25 cellular contexts compared by ENCODE assay signal in genomic region chr3:197591816-197592215, GRCh38. TPM values are rescaled to one million over a fixed set of nuclear protein-coding genes. Genes with fewer than 3 reads are reported as not detected.
DNase-seq lines count a peak whose midpoint lies in the region; ATAC-seq and TF ChIP-seq lines count a peak whose summit lies in the region.
"Had no signal": no experiment of that assay in that cellular context is flagged by ENCODE, and none has a peak within 500 bp of the region (broad histone marks: within the 10 kb centered on the region; RNA-seq: fewer than 3 reads in every experiment).

No MANE protein-coding gene starts in this region.

- H3K27me3 Mint-ChIP-seq in activated CD8-positive, alpha-beta memory T cell treated with anti-CD3 and anti-CD28 coated beads, Interleukin-2, amount 10 ng/mL, durations not matched to agents 7 days and 5 days: peaks cover 6% of the 10 kb centered on the region
- H3K27me3 Mint-ChIP-seq in activated B cell treated with CpG ODN at 0.5 μM for 24 hours (peaks cover 2% of the 10 kb centered on the region), chondrocyte (ENCODE audit: low read depth) (no peaks in the 10 kb centered on the region)
- H3K27me3 Mint-ChIP-seq in stimulated activated naive B cell treated with anti-CD40 and anti-IgM and Interleukin-4, amounts not matched to agents 10 μg/mL and 1 μg/mL and 100 μg/mL, for 72 hours: peaks cover 3 to 13% of the 10 kb centered on the region in 2 donors
- H3K27me3 Mint-ChIP-seq: naive thymus-derived CD8-positive, alpha-beta T cell had no signal

- intact Hi-C loops in activated B cell treated with CpG ODN at 0.5 μM for 24 hours (cut with micrococcal nuclease): no loop called here

- peaks cover 1% of the 10 kb centered on the region for H3K36me3 Mint-ChIP-seq in activated CD8-positive, alpha-beta memory T cell treated with anti-CD3 and anti-CD28 coated beads, Interleukin-2, amount 10 ng/mL, durations not matched to agents 7 days and 5 days
- H3K36me3 Mint-ChIP-seq in activated B cell treated with CpG ODN at 0.5 μM for 24 hours (ENCODE audit: low read depth) (no peaks in the 10 kb centered on the region), chondrocyte (ENCODE audit: low read depth) (no peaks in the 10 kb centered on the region)
- no peaks in the 10 kb centered on the region for H3K36me3 Mint-ChIP-seq in stimulated activated naive B cell treated with anti-CD40 and anti-IgM and Interleukin-4, amounts not matched to agents 10 μg/mL and 1 μg/mL and 100 μg/mL, for 72 hours
- H3K36me3 Mint-ChIP-seq: naive thymus-derived CD8-positive, alpha-beta T cell had no signal

- no peak for ATAC-seq in activated CD8-positive, alpha-beta memory T cell treated with anti-CD3 and anti-CD28 coated beads, Interleukin-2, amount 10 ng/mL, durations not matched to agents 7 days and 5 days
- peak; percentile 21 for ATAC-seq in activated B cell treated with CpG ODN at 0.5 μM for 24 hours (ENCODE audit: low read depth)
- ATAC-seq in stimulated activated naive B cell treated with anti-CD40 and anti-IgM and Interleukin-4, amounts not matched to agents 10 μg/mL and 1 μg/mL and 100 μg/mL, for 72 hours (replicated peaks): peak; percentile 76 to 89
- ATAC-seq: gastrocnemius medialis; HCT116; left lung; naive thymus-derived CD8-positive, alpha-beta T cell; pancreas had no signal

- peaks cover 18% of the 10 kb centered on the region for H3K4me1 Mint-ChIP-seq in activated CD8-positive, alpha-beta memory T cell treated with anti-CD3 and anti-CD28 coated beads, Interleukin-2, amount 10 ng/mL, durations not matched to agents 7 days and 5 days
- H3K4me1 Mint-ChIP-seq in activated B cell treated with CpG ODN at 0.5 μM for 24 hours: no peaks in the 10 kb centered on the region
- H3K4me1 Mint-ChIP-seq in stimulated activated naive B cell treated with anti-CD40 and anti-IgM and Interleukin-4, amounts not matched to agents 10 μg/mL and 1 μg/mL and 100 μg/mL, for 72 hours: peaks cover 3 to 13% of the 10 kb centered on the region in 2 donors
- H3K4me1 Mint-ChIP-seq in chondrocyte (ENCODE audit: low read depth): no peaks in the 10 kb centered on the region

- H3K27ac Mint-ChIP-seq in activated CD8-positive, alpha-beta memory T cell treated with anti-CD3 and anti-CD28 coated beads, Interleukin-2, amount 10 ng/mL, durations not matched to agents 7 days and 5 days: peak overlapping the region; percentile 67
- H3K27ac Mint-ChIP-seq in activated B cell treated with CpG ODN at 0.5 μM for 24 hours (no peak overlapping the region), chondrocyte (ENCODE audit: unreplicated experiment) (no peak overlapping the region)
- H3K27ac Mint-ChIP-seq in stimulated activated naive B cell treated with anti-CD40 and anti-IgM and Interleukin-4, amounts not matched to agents 10 μg/mL and 1 μg/mL and 100 μg/mL, for 72 hours: no peak overlapping the region
- H3K27ac Mint-ChIP-seq: B cell; dendritic cell treated with granulocyte-macrophage colony-stimulating factor and Interleukin-4, amounts not matched to agents 40 ng/mL and 50 ng/mL, for 4 days had no signal

- CTCF ChIA-PET in activated CD8-positive, alpha-beta memory T cell treated with anti-CD3 and anti-CD28 coated beads, Interleukin-2, amount 10 ng/mL, durations not matched to agents 7 days and 5 days (lab: Charles Lee): no interaction called here
- CTCF ChIA-PET in activated B cell treated with CpG ODN at 0.5 μM for 24 hours (lab: Charles Lee): no interaction called here

- no peak overlapping the region for H3K4me3 Mint-ChIP-seq in activated CD8-positive, alpha-beta memory T cell treated with anti-CD3 and anti-CD28 coated beads, Interleukin-2, amount 10 ng/mL, durations not matched to agents 7 days and 5 days
- H3K4me3 Mint-ChIP-seq in activated B cell treated with CpG ODN at 0.5 μM for 24 hours: no peak overlapping the region
- H3K4me3 Mint-ChIP-seq in stimulated activated naive B cell treated with anti-CD40 and anti-IgM and Interleukin-4, amounts not matched to agents 10 μg/mL and 1 μg/mL and 100 μg/mL, for 72 hours: no peak overlapping the region
- no peak overlapping the region for H3K4me3 Mint-ChIP-seq in chondrocyte (ENCODE audit: unreplicated experiment)
- H3K4me3 Mint-ChIP-seq: B cell; dendritic cell treated with granulocyte-macrophage colony-stimulating factor and Interleukin-4, amounts not matched to agents 40 ng/mL and 50 ng/mL, for 4 days had no signal

- POLR2A ChIA-PET in activated B cell treated with CpG ODN at 0.5 μM for 24 hours (lab: Charles Lee): no interaction called here

- no peak for DNase-seq in activated CD8-positive, alpha-beta memory T cell treated with anti-CD3 and anti-CD28 coated beads, Interleukin-2, amount 10 ng/mL, durations not matched to agents 7 days and 5 days
- no peak for DNase-seq in activated CD8-positive, alpha-beta memory T cell treated with anti-CD3 and anti-CD28 coated beads, Interleukin-2, amount 50 U/mL, for 4 hours
- no peak for DNase-seq in activated B cell treated with CpG ODN at 0.5 μM for 24 hours
- DNase-seq in germinal center (ENCODE audit: low spot score): peak; percentile 25
- DNase-seq in stimulated activated naive B cell treated with anti-CD40 and anti-IgM and Interleukin-4, amounts not matched to agents 10 μg/mL and 1 μg/mL and 100 μg/mL, for 72 hours: no peak
- no peak for DNase-seq in chondrocyte (ENCODE audit: low spot score)
- DNase-seq in C1 segment of cervical spinal cord (lab: John Stamatoyannopoulos, UW): no peak
- no peak for DNase-seq in NK-92 (lab: John Stamatoyannopoulos, UW; ENCODE audit: unreplicated experiment)
- DNase-seq: activated effector memory CD4-positive, alpha-beta T cell treated with anti-CD3 and anti-CD28 coated beads, Interleukin-2, amount 50 U/mL, for 16 hours; gastrocnemius medialis; hypothalamus; Kasumi-1; left lung; naive thymus-derived CD8-positive, alpha-beta T cell; NCI-H1694; NCI-H2171; NCI-H510A treated with DMSO at 0.1 percent for 48 hours; pancreas; Peyer's patch; spleen; stomach; tibial artery had no signal

- TF ChIP-seq CTCF in activated B cell treated with CpG ODN at 0.5 μM for 24 hours (IDR thresholded peaks at IDR 0.05) (no peak), chondrocyte (IDR thresholded peaks at IDR 0.05) (no peak)

- no peaks in the 10 kb centered on the region for H3K9me3 Mint-ChIP-seq in activated CD8-positive, alpha-beta memory T cell treated with anti-CD3 and anti-CD28 coated beads, Interleukin-2, amount 10 ng/mL, durations not matched to agents 7 days and 5 days (ENCODE audit: low read depth)
- H3K9me3 Mint-ChIP-seq in activated B cell treated with CpG ODN at 0.5 μM for 24 hours (no peaks in the 10 kb centered on the region), chondrocyte (ENCODE audit: low read depth) (no peaks in the 10 kb centered on the region)
- no peaks in the 10 kb centered on the region for H3K9me3 Mint-ChIP-seq in stimulated activated naive B cell treated with anti-CD40 and anti-IgM and Interleukin-4, amounts not matched to agents 10 μg/mL and 1 μg/mL and 100 μg/mL, for 72 hours
- H3K9me3 Mint-ChIP-seq: dendritic cell treated with granulocyte-macrophage colony-stimulating factor and Interleukin-4, amounts not matched to agents 40 ng/mL and 50 ng/mL, for 4 days; naive thymus-derived CD8-positive, alpha-beta T cell had no signal

RNA-seq across cellular contexts. Expression of gene BDH1, which starts 36.0 kb away (rescaled TPM):
- 10 to 100 TPM; 75.8 to 80.9 TPM for total RNA-seq in activated CD8-positive, alpha-beta memory T cell treated with anti-CD3 and anti-CD28 coated beads, Interleukin-2, amount 10 ng/mL, durations not matched to agents 7 days and 5 days
- total RNA-seq in activated B cell treated with CpG ODN at 0.5 μM for 24 hours: 35.1 and 40.9 TPM in 2 replicates
- total RNA-seq in chondrocyte: 5.0 to 8.4 TPM (median 6.5 TPM) in 3 replicates
